3 cellular contexts compared by ENCODE assay signal in genomic region chr4:140355288-140355687, GRCh38.
"Had no signal": no experiment of that assay in that cellular context is flagged by ENCODE, and none has a peak within 500 bp of the region (broad histone marks: within the 10 kb centered on the region; RNA-seq: fewer than 3 reads in every experiment).

No MANE protein-coding gene starts in this region.

- ATAC-seq: GM12878 had no signal

- DNase-seq: GDM1, GF-D8 had no signal

- H3K4me3 ChIP-seq: GM12878 had no signal
